In the genomic region with DNA sequence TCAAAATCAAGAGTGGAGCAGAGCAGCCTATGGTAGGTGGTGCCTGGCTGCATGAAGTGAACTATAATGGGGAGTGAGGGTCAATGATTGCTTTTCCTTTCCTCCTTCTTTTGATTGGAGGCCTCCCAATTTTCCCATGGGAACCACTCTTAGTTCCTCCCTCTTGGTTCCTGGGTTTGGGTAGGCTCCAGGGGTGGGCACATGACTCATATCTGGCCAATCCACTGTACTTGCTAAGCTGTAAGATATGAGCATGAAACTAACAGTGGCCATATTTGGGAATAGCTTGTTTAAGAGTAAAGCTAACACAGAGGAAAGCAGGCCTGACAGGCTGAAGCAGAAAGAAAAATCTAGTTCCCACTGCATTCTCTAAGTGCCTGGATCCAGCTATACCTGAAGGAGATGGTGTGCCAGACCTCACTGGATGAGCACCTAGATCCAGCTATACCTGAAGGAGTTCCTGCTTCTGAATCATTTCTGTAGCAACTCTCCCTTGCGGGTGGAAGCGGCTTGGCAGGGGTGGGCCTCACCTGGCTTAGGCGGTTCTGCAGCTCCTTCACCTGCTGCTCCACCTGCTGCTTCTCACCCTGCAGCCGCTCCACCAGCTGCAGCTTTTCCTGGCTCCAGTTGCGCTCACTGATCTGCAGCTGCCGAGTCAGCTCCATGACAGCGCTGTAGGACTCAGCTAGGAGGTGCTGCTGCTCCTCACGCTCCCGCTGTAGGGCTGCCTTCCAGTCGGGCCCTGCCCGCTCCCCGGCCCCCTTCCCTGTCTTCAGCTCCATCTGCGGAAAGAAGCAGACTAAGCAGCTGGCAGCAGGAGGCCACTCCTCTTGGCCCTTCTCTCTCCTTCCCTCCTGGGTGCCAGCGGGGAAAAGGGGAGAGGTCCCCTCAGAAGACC, we compare ENCODE assay signal across 17 cellular contexts. TPM values are rescaled to one million over a fixed set of nuclear protein-coding genes. Genes with fewer than 3 reads are reported as not detected.
DNase-seq lines count a peak whose midpoint lies in the region; ATAC-seq, FAIRE-seq and TF ChIP-seq lines count a peak whose summit lies in the region.
"Had no signal": no experiment of that assay in that cellular context is flagged by ENCODE, and none has a peak within 500 bp of the region (broad histone marks: within the 10 kb centered on the region; RNA-seq: fewer than 3 reads in every experiment).

No MANE protein-coding gene starts in this region.

- FAIRE-seq in RCC 7860 (lab: Jason Lieb, UNC) = no peak
- FAIRE-seq: GM18507 had no signal

- peak overlapping the region; percentile 28 for H3K27ac Mint-ChIP-seq in nephron progenitor cell
- no peak overlapping the region for H3K27ac Mint-ChIP-seq in activated T-cell treated with anti-CD3 and anti-CD28 coated beads, Interleukin-2, amount 50 U/mL, for 24 hours

- H3K36me3 Mint-ChIP-seq in nephron progenitor cell (ENCODE audit: low read depth) = peaks cover 67% of the 10 kb centered on the region
- no peaks in the 10 kb centered on the region for H3K36me3 Mint-ChIP-seq in activated T-cell treated with anti-CD3 and anti-CD28 coated beads, Interleukin-2, amount 50 U/mL, for 24 hours (ENCODE audit: low read depth)

- no peaks in the 10 kb centered on the region for H3K9me3 Mint-ChIP-seq in nephron progenitor cell
- no peaks in the 10 kb centered on the region for H3K9me3 Mint-ChIP-seq in activated T-cell treated with anti-CD3 and anti-CD28 coated beads, Interleukin-2, amount 50 U/mL, for 24 hours
- H3K9me3 Mint-ChIP-seq: central memory CD8-positive, alpha-beta T cell had no signal

- DNase-seq in ELR (ENCODE audit: low read depth) (peak; percentile 66), RCC 7860 (ENCODE audit: low spot score) (peak; percentile 19), dermis blood vessel endothelial cell (peak; percentile 21), nephron progenitor cell (no peak), NCI-H1092 (lab: John Stamatoyannopoulos, UW) (no peak), NCI-H2227 treated with DMSO at 0.1 percent for 48 hours (lab: John Stamatoyannopoulos, UW) (no peak)
- no peak for DNase-seq in activated T-cell treated with anti-CD3 and anti-CD28 coated beads, Interleukin-2, amount 50 U/mL, for 24 hours
- DNase-seq: activated CD4-positive, alpha-beta T cell treated with anti-CD3 and anti-CD28 coated beads for 48 hours; activated effector memory CD4-positive, alpha-beta T cell treated with Interleukin-2 at 50 U/mL for 16 hours; DMS79; left ventricle myocardium superior; NCI-H1092 treated with DMSO at 0.1 percent for 48 hours; stimulated activated CD4-positive, alpha-beta T cell treated with anti-CD3 and anti-CD28 coated beads, Interleukin-2, amount 100 ng/mL, for 24 hours; stomach had no signal

- H3K27me3 Mint-ChIP-seq in nephron progenitor cell (ENCODE audit: low read depth, poor library complexity) = no peaks in the 10 kb centered on the region
- no peaks in the 10 kb centered on the region for H3K27me3 Mint-ChIP-seq in activated T-cell treated with anti-CD3 and anti-CD28 coated beads, Interleukin-2, amount 50 U/mL, for 24 hours
- H3K27me3 Mint-ChIP-seq: central memory CD8-positive, alpha-beta T cell had no signal

- TF ChIP-seq CTCF in nephron progenitor cell (IDR thresholded peaks at IDR 0.05) = no peak

- no peaks in the 10 kb centered on the region for H3K4me1 Mint-ChIP-seq in nephron progenitor cell
- H3K4me1 Mint-ChIP-seq in activated T-cell treated with anti-CD3 and anti-CD28 coated beads, Interleukin-2, amount 50 U/mL, for 24 hours (ENCODE audit: low read depth) = no peaks in the 10 kb centered on the region
- H3K4me1 Mint-ChIP-seq: central memory CD8-positive, alpha-beta T cell had no signal

- no peak overlapping the region for H3K4me3 Mint-ChIP-seq in nephron progenitor cell
- no peak overlapping the region for H3K4me3 Mint-ChIP-seq in activated T-cell treated with anti-CD3 and anti-CD28 coated beads, Interleukin-2, amount 50 U/mL, for 24 hours
- H3K4me3 Mint-ChIP-seq: central memory CD8-positive, alpha-beta T cell had no signal

- no peak for ATAC-seq in GM18858 (IDR thresholded peaks at IDR 0.05; ENCODE audit: unreplicated experiment)
- ATAC-seq: left ventricle myocardium superior had no signal

RNA-seq across cellular contexts. Expression of gene DSN1, which starts 29.0 kb away (rescaled TPM):
- 24.7 and 27.0 TPM in 2 replicates for total RNA-seq in dermis blood vessel endothelial cell

RNA-seq across cellular contexts. Expression of gene NDRG3, which starts 56.7 kb away (rescaled TPM):
- 18.7 and 34.0 TPM in 2 replicates for total RNA-seq in dermis blood vessel endothelial cell

Comparison
In these comparisons a context has a peak if more than half of its experiments do, and no peak if none do; other contexts are left out.
1. DNase-seq: peak in ELR (single experiment), RCC 7860 (single experiment) and dermis blood vessel endothelial cell (single experiment); none in nephron progenitor cell (single experiment), NCI-H1092 (single experiment), activated T-cell treated with anti-CD3 and anti-CD28 coated beads, Interleukin-2, amount 50 U/mL, for 24 hours (single experiment) and NCI-H2227 treated with DMSO at 0.1 percent for 48 hours (single experiment).